13 cellular contexts compared by ENCODE assay signal in the genomic region with DNA sequence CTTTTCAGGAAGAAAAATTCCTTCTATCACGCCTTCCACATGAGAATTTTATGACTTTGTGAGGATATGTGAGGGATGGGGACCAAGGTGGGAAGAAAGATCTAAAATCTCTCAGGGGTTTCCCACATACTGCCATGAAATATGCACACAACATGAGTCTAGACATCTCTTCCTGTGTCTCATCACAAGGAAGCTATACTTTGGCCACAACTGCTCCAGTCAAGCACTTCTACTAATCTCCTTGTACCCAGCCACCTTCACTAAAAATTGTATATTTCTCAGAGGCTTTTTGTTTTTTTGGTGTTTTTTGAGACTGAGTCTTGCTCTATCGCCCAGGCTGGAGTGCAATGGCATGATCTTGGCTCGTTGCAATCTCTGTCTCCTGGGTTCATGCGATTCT. TPM values are rescaled to one million over a fixed set of nuclear protein-coding genes. Genes with fewer than 3 reads are reported as not detected.
DNase-seq lines count a peak whose midpoint lies in the region; ATAC-seq and TF ChIP-seq lines count a peak whose summit lies in the region.
"Had no signal": no experiment of that assay in that cellular context is flagged by ENCODE, and none has a peak within 500 bp of the region (broad histone marks: within the 10 kb centered on the region; RNA-seq: fewer than 3 reads in every experiment).

No MANE protein-coding gene starts in this region.

- POLR2A ChIA-PET in T-cell (lab: Charles Lee) = interaction anchor here in 1 of 2 donors (0.5 to 0.8 kb wide), 3 partner anchors 58 to 223 kb away, joined by 3 to 6 read pairs (median 3); no protein-coding TSS in a partner anchor

- H3K9me3 Mint-ChIP-seq in T-cell (no peaks in the 10 kb centered on the region), endodermal cell (no peaks in the 10 kb centered on the region)
- H3K9me3 Mint-ChIP-seq in stimulated activated naive CD8-positive, alpha-beta T cell treated with anti-CD3 and anti-CD28 coated beads, Interleukin-15, amount 100 ng/mL, for 72 hours = no peaks in the 10 kb centered on the region

- H3K27ac Mint-ChIP-seq in T-cell (peak overlapping the region; percentile 4 to 46), endodermal cell (peak overlapping the region; percentile 14)
- H3K27ac Mint-ChIP-seq in stimulated activated naive CD8-positive, alpha-beta T cell treated with anti-CD3 and anti-CD28 coated beads, Interleukin-15, amount 100 ng/mL, for 72 hours = no peak overlapping the region

- H3K27me3 ChIP-seq in left ventricle myocardium inferior (ENCODE audit: low read depth) (no peaks in the 10 kb centered on the region), endodermal cell (ENCODE audit: control insufficient read depth, insufficient read depth, low read length, poor library complexity, severe bottlenecking) (no peaks in the 10 kb centered on the region)
- H3K27me3 ChIP-seq: stomach had no signal

- H3K4me3 ChIP-seq in left ventricle myocardium inferior = no peak overlapping the region
- no peak overlapping the region for H3K4me3 ChIP-seq in endodermal cell (ENCODE audit: low read length)
- H3K4me3 ChIP-seq: stomach had no signal

- TF ChIP-seq CTCF in left ventricle myocardium inferior (IDR thresholded peaks at IDR 0.05; ENCODE audit: borderline replicate concordance) = no peak
- TF ChIP-seq CTCF in endodermal cell (conservative IDR thresholded peaks at IDR 0.05) = no peak

- DNase-seq in left ventricle myocardium inferior = no peak
- DNase-seq in Right ventricle myocardium superior = no peak
- DNase-seq in T-cell = peak in 4 of 34 experiments; percentile 1 to 8 (median 4)
- no peak for DNase-seq in endodermal cell
- DNase-seq in stimulated activated naive CD8-positive, alpha-beta T cell treated with anti-CD3 and anti-CD28 coated beads, Interleukin-15, amount 100 ng/mL, for 72 hours = no peak
- DNase-seq in kidney glomerular epithelial cell (lab: John Stamatoyannopoulos, UW) = no peak
- no peak for DNase-seq in iPS-NIHi7 (ENCODE audit: extremely low spot score)
- DNase-seq: activated CD8-positive, alpha-beta memory T cell treated with anti-CD3 and anti-CD28 coated beads, Interleukin-2, amount 50 U/mL, for 48 hours; MM.1S; retina; stimulated activated CD4-positive, alpha-beta T cell treated with anti-CD3 and anti-CD28 coated beads, Interleukin-4, amount 100 ng/mL, for 4 hours; stomach had no signal

- 82 to 94% methylated on average over 3 to 4 of the region's 4 CpGs for WGBS in endodermal cell (ENCODE audit: insufficient coverage in 1 of 2, insufficient read length in 1 of 2), 2 experiments

- H3K4me1 ChIP-seq in left ventricle myocardium inferior (peaks cover 81% of the 10 kb centered on the region), endodermal cell (ENCODE audit: control insufficient read depth, insufficient read depth, low read length) (no peaks in the 10 kb centered on the region)

- H3K27ac ChIP-seq in left ventricle myocardium inferior (replicated peaks) (peak overlapping the region; percentile 6), endodermal cell (ENCODE audit: low read depth, low read length) (no peak overlapping the region)
- H3K27ac ChIP-seq: stomach had no signal

- H3K36me3 ChIP-seq in left ventricle myocardium inferior = no peaks in the 10 kb centered on the region
- no peaks in the 10 kb centered on the region for H3K36me3 ChIP-seq in endodermal cell (ENCODE audit: control insufficient read depth, insufficient read depth, low read length)
- H3K36me3 ChIP-seq: stomach had no signal

- intact Hi-C loops in left ventricle myocardium inferior (cut with micrococcal nuclease) = no loop called here
- intact Hi-C loops in Right ventricle myocardium superior (cut with DNase I) = loop anchor here (5.0 kb wide), 1 partner anchor 89 kb away; no protein-coding TSS in a partner anchor

- CTCF ChIA-PET in T-cell (lab: Charles Lee) = interaction anchor here in 1 of 2 donors (0.5 to 0.6 kb wide), 2 partner anchors 11 to 172 kb away, joined by 3 read pairs; no protein-coding TSS in a partner anchor

- peaks cover 67 to 70% (median 70%) of the 10 kb centered on the region in 3 donors for H3K4me1 Mint-ChIP-seq in T-cell
- H3K4me1 Mint-ChIP-seq in endodermal cell = peaks cover 31% of the 10 kb centered on the region
- peaks cover 48% of the 10 kb centered on the region for H3K4me1 Mint-ChIP-seq in stimulated activated naive CD8-positive, alpha-beta T cell treated with anti-CD3 and anti-CD28 coated beads, Interleukin-15, amount 100 ng/mL, for 72 hours

- no peak overlapping the region for H3K9ac ChIP-seq in endodermal cell (ENCODE audit: extremely low read depth, low read length, poor library complexity, severe bottlenecking)

- no peaks in the 10 kb centered on the region for H3K27me3 Mint-ChIP-seq in T-cell
- no peaks in the 10 kb centered on the region for H3K27me3 Mint-ChIP-seq in endodermal cell (ENCODE audit: insufficient read depth)
- no peaks in the 10 kb centered on the region for H3K27me3 Mint-ChIP-seq in stimulated activated naive CD8-positive, alpha-beta T cell treated with anti-CD3 and anti-CD28 coated beads, Interleukin-15, amount 100 ng/mL, for 72 hours

- ATAC-seq in Right ventricle myocardium superior (ENCODE audit: poor library complexity) (no peak), T-cell (replicated peaks in 1 of 4) (no peak), HG03095 (IDR thresholded peaks at IDR 0.05; ENCODE audit: unreplicated experiment) (no peak)
- no peak for ATAC-seq in stimulated activated naive CD8-positive, alpha-beta T cell treated with anti-CD3 and anti-CD28 coated beads, Interleukin-15, amount 100 ng/mL, for 72 hours

- H3K4me3 Mint-ChIP-seq in T-cell = peak overlapping the region; percentile 38 to 93 (median 54)
- no peak overlapping the region for H3K4me3 Mint-ChIP-seq in endodermal cell
- peak overlapping the region; percentile 15 to 34 for H3K4me3 Mint-ChIP-seq in stimulated activated naive CD8-positive, alpha-beta T cell treated with anti-CD3 and anti-CD28 coated beads, Interleukin-15, amount 100 ng/mL, for 72 hours

- H3K36me3 Mint-ChIP-seq in T-cell (peaks cover 5% of the 10 kb centered on the region), endodermal cell (ENCODE audit: low read depth) (no peaks in the 10 kb centered on the region)

- H3K9me3 ChIP-seq in left ventricle myocardium inferior (replicated peaks) (no peaks in the 10 kb centered on the region), endodermal cell (ENCODE audit: control insufficient read depth, low read length) (no peaks in the 10 kb centered on the region)
- H3K9me3 ChIP-seq: stomach had no signal

RNA-seq across cellular contexts. Expression of a gene that starts 3.2 kb away (rescaled TPM):
- total RNA-seq in left ventricle myocardium inferior = 28.9 TPM
- 24.9 TPM for total RNA-seq in Right ventricle myocardium superior
- total RNA-seq in T-cell = 100 to 1,000 TPM; 122 to 152 (median 130) TPM
- 10 to 100 TPM; 44.0 to 58.8 TPM for total RNA-seq in endodermal cell
- polyA plus RNA-seq in endodermal cell (2013, experiment 1 of 2) = 47.7 TPM
- polyA plus RNA-seq in endodermal cell (2013, experiment 2 of 2) = 46.2 TPM

Comparison
In these comparisons a context has a peak if more than half of its experiments do, and no peak if none do; other contexts are left out.
1. H3K27ac Mint-ChIP-seq: peak in T-cell (2 of 2) and endodermal cell (single experiment); none in stimulated activated naive CD8-positive, alpha-beta T cell treated with anti-CD3 and anti-CD28 coated beads, Interleukin-15, amount 100 ng/mL, for 72 hours (0 of 2).